In the genomic region with DNA sequence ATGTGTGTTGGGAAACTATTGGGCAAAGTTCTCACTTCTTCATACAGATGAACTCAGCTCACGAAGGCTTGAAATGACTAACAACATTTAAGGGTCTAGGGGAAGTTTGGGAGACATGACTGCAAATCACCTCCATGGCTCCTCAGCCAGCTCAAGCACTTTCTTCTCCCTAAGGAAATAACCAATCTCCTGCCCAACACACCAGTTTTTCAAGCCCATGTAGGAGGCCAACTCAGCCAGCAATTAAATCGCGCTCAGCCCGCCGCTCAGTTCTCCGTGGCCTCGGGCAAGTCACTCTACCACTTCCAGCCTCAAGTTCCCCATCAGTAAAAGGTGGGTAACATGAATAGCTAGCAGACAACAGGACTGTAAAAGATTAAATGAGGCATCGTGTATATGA, we compare ENCODE assay signal across 8 cellular contexts. TPM values are rescaled to one million over a fixed set of nuclear protein-coding genes. Genes with fewer than 3 reads are reported as not detected.
DNase-seq lines count a peak whose midpoint lies in the region; ATAC-seq, FAIRE-seq and TF ChIP-seq lines count a peak whose summit lies in the region.

No MANE protein-coding gene starts in this region.

- H2AFZ ChIP-seq in H1 (ENCODE audit: low read length), result no peak overlapping the region
- no peak overlapping the region for H2AFZ ChIP-seq in neuron (ENCODE audit: low read depth, low read length)

- H3K4me1 ChIP-seq in H1 (replicated peaks in 1 of 4; ENCODE audit: control insufficient read depth in 3 of 4, insufficient read depth in 4 of 4, low read length in 3 of 4) (peaks cover 5 to 16% (median 13%) of the 10 kb centered on the region in 4 experiments), neuron (ENCODE audit: insufficient read depth, low read length) (peaks cover 37% of the 10 kb centered on the region)

- no peaks in the 10 kb centered on the region for H3K27me3 Mint-ChIP-seq in activated CD4-positive, alpha-beta T cell treated with anti-CD3 and anti-CD28 coated beads, Interleukin-2, amount 10 ng/mL, durations not matched to agents 24 days and 14 days

- H3K23ac ChIP-seq in H1 (ENCODE audit: insufficient read length), result no peak overlapping the region

- peak overlapping the region; percentile 55 for H4K5ac ChIP-seq in H1 (ENCODE audit: insufficient read length, low read depth, low read length)

- 4% methylated on average over 8 of the region's 8 CpGs; no CpG with 5 or more reads in 1 of the 2 experiments for WGBS in H1 (ENCODE audit: extremely low coverage in 1 of 2, insufficient coverage in 1 of 2, insufficient read length in 1 of 2, insufficient replicate concordance in 2 of 2, low coverage in 1 of 2, low lambda C conversion rate in 2 of 2, missing lambda C conversion rate in 1 of 2), 2 experiments

- no peak for TF ChIP-seq POLR2A in H1 (IDR thresholded peaks at IDR 0.05; ENCODE audit: control extremely low read depth in 1 of 2, low read depth in 2 of 2, low read length in 2 of 2)

- H2BK15ac ChIP-seq in H1 (ENCODE audit: low read length), result no peak overlapping the region

- no peak overlapping the region for H2AK5ac ChIP-seq in H1 (ENCODE audit: low read depth, low read length)

- peaks cover 26% of the 10 kb centered on the region for H3K36me3 Mint-ChIP-seq in activated CD4-positive, alpha-beta T cell treated with anti-CD3 and anti-CD28 coated beads, Interleukin-2, amount 10 ng/mL, durations not matched to agents 24 days and 14 days (ENCODE audit: low read depth)

- H4K91ac ChIP-seq in H1 (replicated peaks; ENCODE audit: insufficient read length, low read length), result peak overlapping the region; percentile 22

- no peak for TF ChIP-seq CTCF in H1 (IDR thresholded peaks at IDR 0.05; ENCODE audit: control extremely low read depth in 1 of 3, insufficient read depth in 1 of 3, low read depth in 1 of 3, low read length in 3 of 3)

- no peak for DNase-seq in activated CD4-positive, alpha-beta T cell treated with anti-CD3 and anti-CD28 coated beads, Interleukin-2, amount 10 ng/mL, durations not matched to agents 24 days and 14 days
- no peak for DNase-seq in activated CD4-positive, alpha-beta T cell treated with anti-CD3 and anti-CD28 coated beads, Interleukin-2, amount 50 U/mL, for 4 hours
- DNase-seq in H1 (ENCODE audit: low read depth in 1 of 2, low spot score in 2 of 2), result no peak
- DNase-seq in A172 (ENCODE audit: low spot score), result no peak
- no peak for DNase-seq in NCI-H2029 (lab: John Stamatoyannopoulos, UW)

- H3K27me3 ChIP-seq in H1 (replicated peaks in 1 of 4; ENCODE audit: control insufficient read depth in 3 of 4, extremely low read depth in 1 of 4, insufficient read depth in 3 of 4, low read length in 3 of 4) (no peaks in the 10 kb centered on the region), neuron (ENCODE audit: insufficient read depth, low read length) (no peaks in the 10 kb centered on the region)

- H3K4me3 ChIP-seq in H1 (ENCODE audit: extremely low read depth in 1 of 4, insufficient read depth in 2 of 4, low read depth in 3 of 4, low read length in 4 of 4) (peak overlapping the region; percentile 62 to 98 (median 94)), neuron (ENCODE audit: low read length) (peak overlapping the region; percentile 99)

- H3K4me3 Mint-ChIP-seq in activated CD4-positive, alpha-beta T cell treated with anti-CD3 and anti-CD28 coated beads, Interleukin-2, amount 10 ng/mL, durations not matched to agents 24 days and 14 days, result peak overlapping the region; percentile 91

- no peak for TF ChIP-seq RAD21 in H1 (IDR thresholded peaks at IDR 0.05 in 1 of 2, conservative IDR thresholded peaks at IDR 0.05 in 1 of 2; ENCODE audit: low read depth in 2 of 2, low read length in 2 of 2)

- peaks cover 11 to 15% of the 10 kb centered on the region in 2 experiments for H4K20me1 ChIP-seq in H1 (replicated peaks in 1 of 2; ENCODE audit: control insufficient read depth in 1 of 2, insufficient read depth in 2 of 2, low read length in 2 of 2)

- no peak overlapping the region for H2BK12ac ChIP-seq in H1 (ENCODE audit: low read depth, low read length)

- H3K4me1 Mint-ChIP-seq in activated CD4-positive, alpha-beta T cell treated with anti-CD3 and anti-CD28 coated beads, Interleukin-2, amount 10 ng/mL, durations not matched to agents 24 days and 14 days, result peaks cover 49% of the 10 kb centered on the region

- FAIRE-seq in H1 (lab: Jason Lieb, UNC), result no peak

- H3K4me2 ChIP-seq in H1 (ENCODE audit: insufficient read depth in 1 of 2, low read depth in 2 of 2, low read length in 2 of 2), result peak overlapping the region; percentile 91 to 94

- peaks cover 0 to 4% (median 0%) of the 10 kb centered on the region in 4 experiments; a peak in 1 of 8 replicates for H3K36me3 ChIP-seq in H1 (ENCODE audit: control insufficient read depth in 2 of 4, insufficient read depth in 4 of 4, low read length in 3 of 4)
- peaks cover 18% of the 10 kb centered on the region for H3K36me3 ChIP-seq in neuron (ENCODE audit: insufficient read depth, low read length)

- CTCF ChIA-PET in H1 (lab: Charles Lee; ENCODE audit: partially characterized antibody), result interaction anchor here (1.0 to 1.2 kb wide), 3 partner anchors 42 to 53 kb away, joined by 3 to 4 read pairs (median 3); no protein-coding TSS in a partner anchor

- H2BK5ac ChIP-seq in H1 (ENCODE audit: low read depth, low read length), result peak overlapping the region; percentile 100

- peak overlapping the region; percentile 51 for H3K56ac ChIP-seq in H1 (replicated peaks; ENCODE audit: insufficient read length, low read depth, low read length)

- H3K9me3 ChIP-seq in H1 (ENCODE audit: insufficient read depth in 2 of 2, low read depth in 1 of 2, low read length in 1 of 2) (no peaks in the 10 kb centered on the region), neuron (ENCODE audit: low read length) (no peaks in the 10 kb centered on the region)

- peak overlapping the region; percentile 93 to 98 (median 95) for H3K9ac ChIP-seq in H1 (replicated peaks in 1 of 4; ENCODE audit: extremely low read depth in 1 of 4, low read depth in 3 of 4, low read length in 3 of 4)

- no peak for TF ChIP-seq EP300 in H1 (IDR thresholded peaks at IDR 0.05; ENCODE audit: borderline replicate concordance in 1 of 2, low read depth in 2 of 2, low read length in 2 of 2)

- H3K9me3 Mint-ChIP-seq in activated CD4-positive, alpha-beta T cell treated with anti-CD3 and anti-CD28 coated beads, Interleukin-2, amount 10 ng/mL, durations not matched to agents 24 days and 14 days, result no peaks in the 10 kb centered on the region

- peaks cover 35 to 54% of the 10 kb centered on the region in 2 experiments for H3K79me2 ChIP-seq in H1 (ENCODE audit: control insufficient read depth in 1 of 2, insufficient read depth in 2 of 2, low read length in 2 of 2)

- POLR2A ChIA-PET in H1 (lab: Charles Lee; ENCODE audit: partially characterized antibody), result interaction anchor here (0.8 to 13.9 kb wide), 21 partner anchors 12 to 400 kb away, joined by 3 to 399 read pairs (median 7); a partner anchor contains a TSS

- H3K23me2 ChIP-seq in H1 (ENCODE audit: low read depth, low read length), result peaks cover 6% of the 10 kb centered on the region; the same call in 1 of the 2 replicates

- peak overlapping the region; percentile 98 for H3K27ac Mint-ChIP-seq in activated CD4-positive, alpha-beta T cell treated with anti-CD3 and anti-CD28 coated beads, Interleukin-2, amount 10 ng/mL, durations not matched to agents 24 days and 14 days

- no peak overlapping the region for H2BK120ac ChIP-seq in H1 (replicated peaks; ENCODE audit: low read depth, low read length)

- peak overlapping the region; percentile 98 for H3K27ac ChIP-seq in H1 (ENCODE audit: low read depth, low read length)

- 0 out of 2 replicates have a peak overlapping the region, but pooled peaks have one; percentile 60 for H3K18ac ChIP-seq in H1 (ENCODE audit: extremely low read depth, low read length)

- H2BK20ac ChIP-seq in H1 (ENCODE audit: low read length), result no peak overlapping the region

- no peak overlapping the region for H3K4ac ChIP-seq in H1 (replicated peaks; ENCODE audit: insufficient read length, low read depth, low read length)

- intact Hi-C loops in activated CD4-positive, alpha-beta T cell treated with anti-CD3 and anti-CD28 coated beads, Interleukin-2, amount 10 ng/mL, durations not matched to agents 24 days and 14 days (cut with micrococcal nuclease), result loop anchor here (2.0 to 5.0 kb wide), 4 partner anchors 31 to 528 kb away; a partner anchor contains a TSS

- peak overlapping the region; percentile 35 for H3K14ac ChIP-seq in H1 (ENCODE audit: insufficient read length)

- no peak for ATAC-seq in HG02623 (IDR thresholded peaks at IDR 0.05; ENCODE audit: unreplicated experiment)

- H3K79me1 ChIP-seq in H1 (ENCODE audit: low read depth, low read length), result peaks cover 13% of the 10 kb centered on the region

- peak overlapping the region; percentile 100; the same call in 1 of the 2 replicates for H4K8ac ChIP-seq in H1 (ENCODE audit: extremely low read depth, insufficient read depth, low read length)

RNA-seq across cellular contexts. Expression of a gene that starts 0.8 kb away (rescaled TPM):
- total RNA-seq in activated CD4-positive, alpha-beta T cell treated with anti-CD3 and anti-CD28 coated beads, Interleukin-2, amount 10 ng/mL, durations not matched to agents 24 days and 14 days, result 75.4 and 85.3 TPM in 2 replicates
- 58.6 TPM for polyA plus RNA-seq in PFSK-1 (2012; ENCODE audit: insufficient read length, low read depth)
- 77.3 and 84.6 TPM in 2 replicates for total RNA-seq in H1 (2021; fragmentation: NEBNext Ultra II Directional; extraction: Animal tissue kit (Norgen Biotek cat#: 25700))
- polyA plus RNA-seq in H1 (2011; rRNA removed), result 43.5 and 44.7 TPM in 2 replicates
- polyA plus RNA-seq in H1 (2011; cell fraction: cytosol; rRNA removed), result 52.1 TPM
- polyA plus RNA-seq in H1 (2011; cell fraction: nucleus; rRNA removed), result 77.2 TPM
- 69.9 to 94.7 TPM (median 73.5 TPM) in 4 replicates for polyA plus RNA-seq in H1 (2012, experiment 1 of 2)
- 78.6 TPM for polyA plus RNA-seq in H1 (2012, experiment 2 of 2)
- polyA plus RNA-seq in H1 (2013, experiment 1 of 2), result 38.1 TPM
- 36.7 TPM for polyA plus RNA-seq in H1 (2013, experiment 2 of 2)
- polyA minus RNA-seq in H1 (2011; rRNA and poly(A)+ RNA removed), result 67.2 and 70.1 TPM in 2 replicates
- polyA minus RNA-seq in H1 (2011; cell fraction: cytosol; rRNA and poly(A)+ RNA removed), result 40.0 TPM
- 36.9 TPM for polyA minus RNA-seq in H1 (2011; cell fraction: nucleus; rRNA and poly(A)+ RNA removed)
- total RNA-seq in A172 (2014; rRNA removed; shearing (Covaris generic)), result 28.5 and 30.6 TPM in 2 replicates

RNA-seq across cellular contexts. Expression of a gene that starts 26.5 kb away (rescaled TPM):
- total RNA-seq in activated CD4-positive, alpha-beta T cell treated with anti-CD3 and anti-CD28 coated beads, Interleukin-2, amount 10 ng/mL, durations not matched to agents 24 days and 14 days, result 0.98 and 1.2 TPM in 2 replicates
- polyA plus RNA-seq in PFSK-1 (2012; ENCODE audit: insufficient read length, low read depth), result not detected
- total RNA-seq in H1 (2021; fragmentation: NEBNext Ultra II Directional; extraction: Animal tissue kit (Norgen Biotek cat#: 25700)), result 0.52 and 0.84 TPM in 2 replicates
- polyA plus RNA-seq in H1 (2011; rRNA removed), result 0.12 TPM in 1 of 2 replicates, not detected in the other
- not detected for polyA plus RNA-seq in H1 (2011; cell fraction: cytosol; rRNA removed)
- not detected for polyA plus RNA-seq in H1 (2011; cell fraction: nucleus; rRNA removed)
- not detected in 4 replicates for polyA plus RNA-seq in H1 (2012, experiment 1 of 2)
- not detected for polyA plus RNA-seq in H1 (2012, experiment 2 of 2)
- not detected for polyA plus RNA-seq in H1 (2013, experiment 1 of 2)
- 0.15 TPM for polyA plus RNA-seq in H1 (2013, experiment 2 of 2)
- polyA minus RNA-seq in H1 (2011; rRNA and poly(A)+ RNA removed), result 0.49 and 0.50 TPM in 2 replicates
- polyA minus RNA-seq in H1 (2011; cell fraction: cytosol; rRNA and poly(A)+ RNA removed), result 1.5 TPM
- 1.8 TPM for polyA minus RNA-seq in H1 (2011; cell fraction: nucleus; rRNA and poly(A)+ RNA removed)
- total RNA-seq in A172 (2014; rRNA removed; shearing (Covaris generic)), result not detected in 2 replicates

RNA-seq across cellular contexts. Expression of a gene that starts 35.3 kb away (rescaled TPM):
- 76.2 and 77.0 TPM in 2 replicates for total RNA-seq in activated CD4-positive, alpha-beta T cell treated with anti-CD3 and anti-CD28 coated beads, Interleukin-2, amount 10 ng/mL, durations not matched to agents 24 days and 14 days
- 160 TPM for polyA plus RNA-seq in PFSK-1 (2012; ENCODE audit: insufficient read length, low read depth)
- total RNA-seq in H1 (2021; fragmentation: NEBNext Ultra II Directional; extraction: Animal tissue kit (Norgen Biotek cat#: 25700)), result 75.3 and 82.5 TPM in 2 replicates
- 113 and 160 TPM in 2 replicates for polyA plus RNA-seq in H1 (2011; rRNA removed)
- polyA plus RNA-seq in H1 (2011; cell fraction: cytosol; rRNA removed), result 64.2 TPM
- polyA plus RNA-seq in H1 (2011; cell fraction: nucleus; rRNA removed), result 72.4 TPM
- polyA plus RNA-seq in H1 (2012, experiment 1 of 2), result 73.0 to 99.5 TPM (median 89.7 TPM) in 4 replicates
- polyA plus RNA-seq in H1 (2012, experiment 2 of 2), result 83.5 TPM
- 94.8 TPM for polyA plus RNA-seq in H1 (2013, experiment 1 of 2)
- polyA plus RNA-seq in H1 (2013, experiment 2 of 2), result 107 TPM
- 56.6 and 58.6 TPM in 2 replicates for polyA minus RNA-seq in H1 (2011; rRNA and poly(A)+ RNA removed)
- 50.7 TPM for polyA minus RNA-seq in H1 (2011; cell fraction: cytosol; rRNA and poly(A)+ RNA removed)
- 29.5 TPM for polyA minus RNA-seq in H1 (2011; cell fraction: nucleus; rRNA and poly(A)+ RNA removed)
- 45.9 and 57.1 TPM in 2 replicates for total RNA-seq in A172 (2014; rRNA removed; shearing (Covaris generic))
